11 cellular contexts compared by ENCODE assay signal in genomic region chr3:184603156-184604030, GRCh38. TPM values are rescaled to one million over a fixed set of nuclear protein-coding genes. Genes with fewer than 3 reads are reported as not detected.
DNase-seq lines count a peak whose midpoint lies in the region; ATAC-seq, FAIRE-seq and TF ChIP-seq lines count a peak whose summit lies in the region.
"Had no signal": no experiment of that assay in that cellular context is flagged by ENCODE, and none has a peak within 500 bp of the region (broad histone marks: within the 10 kb centered on the region; RNA-seq: fewer than 3 reads in every experiment).

No MANE protein-coding gene starts in this region.

- TF ChIP-seq CTCF in endodermal cell (conservative IDR thresholded peaks at IDR 0.05) (no peak), transverse colon (IDR thresholded peaks at IDR 0.05) (no peak)

- H3K27ac Mint-ChIP-seq in activated CD4-positive, alpha-beta T cell treated with anti-CD3 and anti-CD28 coated beads, Interleukin-2, amount 10 ng/mL, durations not matched to agents 24 days and 14 days: no peak overlapping the region
- H3K27ac Mint-ChIP-seq in endodermal cell: peak overlapping the region; percentile 97
- H3K27ac Mint-ChIP-seq: activated CD4-positive, alpha-beta memory T cell treated with anti-CD3 and anti-CD28 coated beads, Interleukin-2, amount 10 ng/mL, durations not matched to agents 7 days and 5 days had no signal

- H3K9me3 Mint-ChIP-seq in activated CD4-positive, alpha-beta T cell treated with anti-CD3 and anti-CD28 coated beads, Interleukin-2, amount 10 ng/mL, durations not matched to agents 24 days and 14 days: no peaks in the 10 kb centered on the region
- H3K9me3 Mint-ChIP-seq in endodermal cell: no peaks in the 10 kb centered on the region
- H3K9me3 Mint-ChIP-seq: activated CD4-positive, alpha-beta memory T cell treated with anti-CD3 and anti-CD28 coated beads, Interleukin-2, amount 10 ng/mL, durations not matched to agents 7 days and 5 days had no signal

- no peak for FAIRE-seq in urothelium cell line (lab: Jason Lieb, UNC)
- FAIRE-seq: bronchial epithelial cell had no signal

- intact Hi-C loops in activated CD4-positive, alpha-beta T cell treated with anti-CD3 and anti-CD28 coated beads, Interleukin-2, amount 10 ng/mL, durations not matched to agents 24 days and 14 days (cut with micrococcal nuclease): no loop called here
- intact Hi-C loops in transverse colon (cut with DNase I; ENCODE audit: low total_unique reads): no loop called here

- no peak for DNase-seq in activated CD4-positive, alpha-beta T cell treated with anti-CD3 and anti-CD28 coated beads, Interleukin-2, amount 10 ng/mL, durations not matched to agents 24 days and 14 days
- DNase-seq in activated CD4-positive, alpha-beta T cell treated with anti-CD3 and anti-CD28 coated beads, Interleukin-2, amount 50 U/mL, for 48 hours: no peak
- peak; percentile 77 for DNase-seq in endodermal cell
- DNase-seq in transverse colon: no peak
- DNase-seq in SKM-1 (lab: John Stamatoyannopoulos, UW; ENCODE audit: unreplicated experiment): no peak
- no peak for DNase-seq in urothelium cell line (ENCODE audit: low spot score)
- DNase-seq: activated CD4-positive, alpha-beta memory T cell treated with anti-CD3 and anti-CD28 coated beads, Interleukin-2, amount 10 ng/mL, durations not matched to agents 7 days and 5 days; thyroid gland had no signal

- H3K27ac ChIP-seq in endodermal cell (ENCODE audit: low read depth, low read length) (peak overlapping the region; percentile 62), mucosa of rectum (ENCODE audit: low read depth in 2 of 2, low read length in 2 of 2) (no peak overlapping the region), transverse colon (peak overlapping the region in 3 of 4 donors; percentile 56 to 63 (median 63))
- H3K27ac ChIP-seq: thyroid gland had no signal

- TF ChIP-seq EP300 in transverse colon (IDR thresholded peaks at IDR 0.05; ENCODE audit: low read depth): no peak

- H3K36me3 ChIP-seq in endodermal cell (ENCODE audit: control insufficient read depth, insufficient read depth, low read length) (no peaks in the 10 kb centered on the region), mucosa of rectum (ENCODE audit: control insufficient read depth in 2 of 2, insufficient read depth in 2 of 2, low read length in 2 of 2) (no peaks in the 10 kb centered on the region), transverse colon (no peaks in the 10 kb centered on the region)
- H3K36me3 ChIP-seq: thyroid gland had no signal

- H3K9me3 ChIP-seq in endodermal cell (ENCODE audit: control insufficient read depth, low read length) (no peaks in the 10 kb centered on the region), mucosa of rectum (ENCODE audit: control insufficient read depth in 2 of 2, low read length in 2 of 2) (no peaks in the 10 kb centered on the region), transverse colon (no peaks in the 10 kb centered on the region)
- H3K9me3 ChIP-seq: thyroid gland had no signal

- ATAC-seq in GM21737 (IDR thresholded peaks at IDR 0.05; ENCODE audit: unreplicated experiment): no peak

- H3K9ac ChIP-seq in endodermal cell (ENCODE audit: extremely low read depth, low read length, poor library complexity, severe bottlenecking): peak overlapping the region; percentile 74
- H3K9ac ChIP-seq in mucosa of rectum (ENCODE audit: low read depth in 1 of 2, low read length in 2 of 2): peak overlapping the region in 1 of 2 donors; percentile 71

- H3K4me3 Mint-ChIP-seq in activated CD4-positive, alpha-beta T cell treated with anti-CD3 and anti-CD28 coated beads, Interleukin-2, amount 10 ng/mL, durations not matched to agents 24 days and 14 days: peak overlapping the region; percentile 40
- peak overlapping the region; percentile 69 for H3K4me3 Mint-ChIP-seq in endodermal cell
- H3K4me3 Mint-ChIP-seq: activated CD4-positive, alpha-beta memory T cell treated with anti-CD3 and anti-CD28 coated beads, Interleukin-2, amount 10 ng/mL, durations not matched to agents 7 days and 5 days had no signal

- H3K27me3 Mint-ChIP-seq in activated CD4-positive, alpha-beta T cell treated with anti-CD3 and anti-CD28 coated beads, Interleukin-2, amount 10 ng/mL, durations not matched to agents 24 days and 14 days: peaks cover 65% of the 10 kb centered on the region
- peaks cover 84% of the 10 kb centered on the region for H3K27me3 Mint-ChIP-seq in endodermal cell (ENCODE audit: insufficient read depth)

- in situ Hi-C loops in transverse colon (cut with MboI; ENCODE audit: low pct_ligation_motif_present in 1 of 4, low pct_unique_long_range_greater_than_20kb in 1 of 4, low sequenced_read_pairs in 3 of 4): no loop called here

- H3K36me3 Mint-ChIP-seq in activated CD4-positive, alpha-beta T cell treated with anti-CD3 and anti-CD28 coated beads, Interleukin-2, amount 10 ng/mL, durations not matched to agents 24 days and 14 days (ENCODE audit: low read depth): peaks cover 2% of the 10 kb centered on the region
- H3K36me3 Mint-ChIP-seq in endodermal cell (ENCODE audit: low read depth): no peaks in the 10 kb centered on the region

- WGBS in endodermal cell (ENCODE audit: insufficient coverage in 1 of 2, insufficient read length in 1 of 2), 2 experiments: 6 to 7% methylated on average over 6 to 20 of the region's 20 CpGs
- 43 to 61% methylated on average over 7 to 20 of the region's 20 CpGs for WGBS in transverse colon (ENCODE audit: low coverage in 1 of 2), 2 donors

- peaks cover 22% of the 10 kb centered on the region for H3K27me3 ChIP-seq in endodermal cell (ENCODE audit: control insufficient read depth, insufficient read depth, low read length, poor library complexity, severe bottlenecking)
- peaks cover 12 to 17% of the 10 kb centered on the region in 2 donors for H3K27me3 ChIP-seq in mucosa of rectum (ENCODE audit: control insufficient read depth in 2 of 2, insufficient read depth in 2 of 2, low read length in 2 of 2)
- peaks cover 37% of the 10 kb centered on the region for H3K27me3 ChIP-seq in transverse colon

- H3K4me3 ChIP-seq in endodermal cell (ENCODE audit: low read length) (peak overlapping the region; percentile 91), mucosa of rectum (ENCODE audit: low read length in 2 of 2) (peak overlapping the region; percentile 39 to 40), transverse colon (peak overlapping the region in 2 of 4 donors; percentile 35 to 53)

- TF ChIP-seq POLR2A in transverse colon (IDR thresholded peaks at IDR 0.05): no peak

- peaks cover 12% of the 10 kb centered on the region for H3K4me1 ChIP-seq in endodermal cell (ENCODE audit: control insufficient read depth, insufficient read depth, low read length)
- H3K4me1 ChIP-seq in mucosa of rectum (ENCODE audit: control insufficient read depth in 2 of 2, insufficient read depth in 2 of 2, low read length in 2 of 2): peaks cover 7 to 21% of the 10 kb centered on the region in 2 donors
- peaks cover 14 to 40% (median 28%) of the 10 kb centered on the region in 4 donors for H3K4me1 ChIP-seq in transverse colon

- H3K4me1 Mint-ChIP-seq in activated CD4-positive, alpha-beta T cell treated with anti-CD3 and anti-CD28 coated beads, Interleukin-2, amount 10 ng/mL, durations not matched to agents 24 days and 14 days: peaks cover 4% of the 10 kb centered on the region
- H3K4me1 Mint-ChIP-seq in endodermal cell: peaks cover 28% of the 10 kb centered on the region
- H3K4me1 Mint-ChIP-seq: activated CD4-positive, alpha-beta memory T cell treated with anti-CD3 and anti-CD28 coated beads, Interleukin-2, amount 10 ng/mL, durations not matched to agents 7 days and 5 days had no signal

RNA-seq across cellular contexts. Expression of gene EPHB3, which starts 41.8 kb away (rescaled TPM):
- 0.05 TPM in 1 of 2 replicates, not detected in the other for total RNA-seq in activated CD4-positive, alpha-beta T cell treated with anti-CD3 and anti-CD28 coated beads, Interleukin-2, amount 10 ng/mL, durations not matched to agents 24 days and 14 days
- total RNA-seq in endodermal cell: 10 to 100 TPM; 32.7 to 36.9 TPM
- 22.3 TPM for polyA plus RNA-seq in endodermal cell (2013, experiment 1 of 2)
- polyA plus RNA-seq in endodermal cell (2013, experiment 2 of 2): 23.5 TPM
- total RNA-seq in transverse colon: 10 to 100 TPM in 1 of 4 donors, 1 to 10 TPM in 3; 4.1 to 17.7 (median 6.7) TPM

Comparison
In these comparisons a context has a peak if more than half of its experiments do, and no peak if none do; other contexts are left out.
1. H3K27ac ChIP-seq: peak in endodermal cell (single experiment) and transverse colon (3 of 4); none in mucosa of rectum (0 of 2).